Comparison of ENCODE assay signal across 8 cellular contexts in the genomic region with DNA sequence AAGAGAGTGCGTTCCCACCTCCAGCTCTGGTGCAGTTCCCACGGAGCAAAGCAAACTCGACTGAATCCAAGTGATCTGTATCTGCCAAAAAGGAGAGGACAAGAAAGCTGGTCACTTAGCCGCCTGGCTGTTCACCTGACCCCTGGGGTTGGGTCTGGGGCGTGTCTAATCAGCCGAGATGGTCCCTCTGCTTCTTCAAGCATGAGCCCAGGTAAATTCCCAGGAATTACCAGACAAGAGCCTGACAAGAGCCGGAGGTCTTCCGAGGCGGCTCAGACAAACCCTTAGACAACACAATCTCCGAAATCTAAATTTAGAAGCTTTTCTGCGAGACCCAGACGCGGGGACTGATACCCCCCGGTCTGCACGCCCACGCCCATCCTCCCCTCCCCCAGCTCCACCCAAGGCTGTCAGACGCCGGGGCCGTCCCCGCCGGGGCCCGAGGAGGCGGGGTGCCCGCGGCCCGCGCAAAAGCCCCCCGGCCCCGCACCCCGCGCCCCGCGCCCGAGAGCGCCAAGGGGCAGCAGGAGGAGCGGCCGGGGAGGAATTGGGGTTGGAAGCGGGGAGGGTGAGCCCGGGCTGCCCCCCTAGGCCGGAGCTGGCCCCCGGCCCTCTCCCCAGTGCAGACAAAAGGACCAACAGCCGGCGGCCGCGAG. TPM values are rescaled to one million over a fixed set of nuclear protein-coding genes. Genes with fewer than 3 reads are reported as not detected.
A peak's percentile ranks its signal among the peaks of the same experiment; 100 is the strongest.
DNase-seq lines count a peak whose midpoint lies in the region; ATAC-seq and TF ChIP-seq lines count a peak whose summit lies in the region.

No MANE protein-coding gene starts in this region.

- H3K9me2 ChIP-seq in SU-DHL-6 (replicated peaks; ENCODE audit: insufficient read depth, low read length): no peaks in the 10 kb centered on the region

- DNase-seq in Right ventricle myocardium inferior (ENCODE audit: missing footprints): no peak
- DNase-seq in cardiac septum (ENCODE audit: low spot score): no peak
- DNase-seq in amygdala (lab: John Stamatoyannopoulos, UW): peak in 34 of 56 donors; percentile 12 to 70 (median 40)
- DNase-seq in iPS DF 6.9 (ENCODE audit: low read depth, low spot score): no peak
- no peak for DNase-seq in gastrocnemius medialis
- DNase-seq in epidermal melanocyte (ENCODE audit: insufficient read length, low spot score): no peak

- no peak for TF ChIP-seq CTCF in SU-DHL-6 (IDR thresholded peaks at IDR 0.05; ENCODE audit: insufficient read depth, low read length, poor library complexity, severe bottlenecking)
- TF ChIP-seq CTCF in gastrocnemius medialis (IDR thresholded peaks at IDR 0.05 in 4 of 5, conservative IDR thresholded peaks at IDR 0.05 in 1 of 5): no peak

- in situ Hi-C loops in gastrocnemius medialis (cut with MboI; ENCODE audit: low sequenced_read_pairs in 4 of 4): no loop called here

- H3K9me3 ChIP-seq in SU-DHL-6 (ENCODE audit: insufficient read depth, low read length): no peaks in the 10 kb centered on the region
- H3K9me3 ChIP-seq in iPS DF 6.9 (ENCODE audit: control insufficient read depth, insufficient read depth, low read length): no peaks in the 10 kb centered on the region
- no peaks in the 10 kb centered on the region for H3K9me3 ChIP-seq in gastrocnemius medialis

- WGBS in iPS DF 6.9 (ENCODE audit: insufficient coverage, insufficient read length): no CpG with 5 or more reads among the region's 45 CpGs

- H3K36me3 ChIP-seq in SU-DHL-6 (ENCODE audit: low read length) (0 out of 2 replicates have a peak, but pooled peaks cover 5% of the 10 kb centered on the region), iPS DF 6.9 (ENCODE audit: control insufficient read depth, insufficient read depth, low read length) (peaks cover 6% of the 10 kb centered on the region; the same call in 1 of the 2 replicates), gastrocnemius medialis (peaks cover 0 to 27% of the 10 kb centered on the region in 2 donors)

- H3K4me2 ChIP-seq in SU-DHL-6 (ENCODE audit: low read depth, low read length, poor library complexity, severe bottlenecking): peak overlapping the region; percentile 68

- peak overlapping the region; percentile 94 for H3K9ac ChIP-seq in SU-DHL-6 (ENCODE audit: low read length)

- H3K27ac ChIP-seq in SU-DHL-6 (ENCODE audit: low read depth, low read length) (peak overlapping the region; percentile 80), iPS DF 6.9 (ENCODE audit: low read length) (no peak overlapping the region), gastrocnemius medialis (peak overlapping the region; percentile 90 to 96 (median 92))

- no peak for TF ChIP-seq POLR2A in gastrocnemius medialis (IDR thresholded peaks at IDR 0.05)

- ATAC-seq in Right ventricle myocardium inferior: peak; percentile 51
- peak; percentile 39 for ATAC-seq in HG03175 (IDR thresholded peaks at IDR 0.05; ENCODE audit: unreplicated experiment)
- peak; percentile 42 for ATAC-seq in gastrocnemius medialis

- H3K4me1 ChIP-seq in iPS DF 6.9 (ENCODE audit: control insufficient read depth, insufficient read depth, low read length) (no peaks in the 10 kb centered on the region), gastrocnemius medialis (peaks cover 7 to 8% of the 10 kb centered on the region in 2 donors)

- H3F3A ChIP-seq in SU-DHL-6 (ENCODE audit: insufficient read depth): peaks cover 45% of the 10 kb centered on the region

- intact Hi-C loops in Right ventricle myocardium inferior (cut with DNase I) (loop anchor here (2.0 to 5.0 kb wide), 2 partner anchors 36 to 77 kb away; partner anchors contain the start of gene ATXN1L), cardiac septum (cut with DNase I) (loop anchor here (1.0 to 5.0 kb wide), 3 partner anchors 12 to 161 kb away; partner anchors contain the start of genes IST1 and PHLPP2), gastrocnemius medialis (cut with DNase I; ENCODE audit: low total_unique reads) (loop anchor here (1.0 to 5.0 kb wide), 4 partner anchors 12 to 161 kb away; partner anchors contain the start of genes AP1G1, ATXN1L, IST1 and PHLPP2)

- H3K4me3 ChIP-seq in SU-DHL-6 (ENCODE audit: insufficient read depth, low read length, poor library complexity, severe bottlenecking) (peak overlapping the region; percentile 91), iPS DF 6.9 (ENCODE audit: low read length) (peak overlapping the region; percentile 89), gastrocnemius medialis (peak overlapping the region; percentile 72 to 93 (median 90))

- H2AFZ ChIP-seq in SU-DHL-6 (ENCODE audit: low read depth, low read length, severe bottlenecking): peak overlapping the region; percentile 90

- H4K20me1 ChIP-seq in SU-DHL-6 (ENCODE audit: low read depth, low read length): no peaks in the 10 kb centered on the region

- H3K27me3 ChIP-seq in SU-DHL-6 (ENCODE audit: low read length) (no peaks in the 10 kb centered on the region), iPS DF 6.9 (ENCODE audit: control insufficient read depth, insufficient read depth, low read length) (no peaks in the 10 kb centered on the region), gastrocnemius medialis (no peaks in the 10 kb centered on the region)

- no peaks in the 10 kb centered on the region for H3K79me2 ChIP-seq in SU-DHL-6 (ENCODE audit: insufficient read depth, low read length)

RNA-seq across cellular contexts. Expression of gene ZNF821, which starts 0.7 kb away (rescaled TPM):
- total RNA-seq in Right ventricle myocardium inferior: 2.5 TPM
- 7.2 TPM for total RNA-seq in cardiac septum
- 10 to 100 TPM in 1 of 4 donors, 1 to 10 TPM in 3; 4.0 to 19.4 (median 8.1) TPM for total RNA-seq in gastrocnemius medialis

RNA-seq across cellular contexts. Expression of gene IST1, which starts 12.0 kb away (rescaled TPM):
- total RNA-seq in Right ventricle myocardium inferior (114 TPM), cardiac septum (111 TPM), gastrocnemius medialis (100 to 1,000 TPM in 2 of 4 donors, 10 to 100 TPM in 2; 90.8 to 141 (median 112) TPM)

RNA-seq across cellular contexts. Expression of gene ATXN1L, which starts 37.5 kb away (rescaled TPM):
- 13.4 TPM for total RNA-seq in Right ventricle myocardium inferior
- 22.9 TPM for total RNA-seq in cardiac septum
- total RNA-seq in gastrocnemius medialis: 10 to 100 TPM; 15.8 to 22.6 (median 19.4) TPM

Comparison
In these comparisons a context has a peak if more than half of its experiments do, and no peak if none do; other contexts are left out.
1. DNase-seq: peak in amygdala (34 of 56); none in Right ventricle myocardium inferior (single experiment), cardiac septum (single experiment), iPS DF 6.9 (single experiment), gastrocnemius medialis (0 of 2) and epidermal melanocyte (single experiment).
2. Peak in every context shown above with its lines, with median percentiles within 50 percentile points of each other: ATAC-seq and H3K4me3 ChIP-seq.